17 cellular contexts compared by ENCODE assay signal in genomic region chr17:49667854-49668253, GRCh38. TPM values are rescaled to one million over a fixed set of nuclear protein-coding genes. Genes with fewer than 3 reads are reported as not detected.
A peak's percentile ranks its signal among the peaks of the same experiment; 100 is the strongest.
DNase-seq lines count a peak whose midpoint lies in the region; ATAC-seq lines count a peak whose summit lies in the region.
"Had no signal": no experiment of that assay in that cellular context is flagged by ENCODE, and none has a peak within 500 bp of the region (broad histone marks: within the 10 kb centered on the region; RNA-seq: fewer than 3 reads in every experiment).

No MANE protein-coding gene starts in this region.

- CTCF ChIA-PET in activated CD4-positive, alpha-beta T cell treated with anti-CD3 and anti-CD28 coated beads for 36 hours (lab: Charles Lee): no interaction called here
- CTCF ChIA-PET in activated CD4-positive, alpha-beta memory T cell treated with anti-CD3 and anti-CD28 coated beads for 36 hours (lab: Charles Lee): no interaction called here

- POLR2A ChIA-PET in activated CD4-positive, alpha-beta T cell treated with anti-CD3 and anti-CD28 coated beads for 36 hours (lab: Charles Lee): no interaction called here
- POLR2A ChIA-PET in naive thymus-derived CD8-positive, alpha-beta T cell (lab: Charles Lee): no interaction called here
- POLR2A ChIA-PET in activated CD4-positive, alpha-beta memory T cell treated with anti-CD3 and anti-CD28 coated beads for 36 hours (lab: Charles Lee): no interaction called here

- peaks cover 57% of the 10 kb centered on the region for H3K4me1 Mint-ChIP-seq in activated CD4-positive, alpha-beta T cell treated with anti-CD3 and anti-CD28 coated beads for 36 hours
- H3K4me1 Mint-ChIP-seq in T-helper 17 cell: peaks cover 24% of the 10 kb centered on the region
- peaks cover 28 to 74% (median 65%) of the 10 kb centered on the region in 4 donors for H3K4me1 Mint-ChIP-seq in naive thymus-derived CD8-positive, alpha-beta T cell
- peaks cover 48% of the 10 kb centered on the region for H3K4me1 Mint-ChIP-seq in activated CD4-positive, alpha-beta memory T cell treated with anti-CD3 and anti-CD28 coated beads for 36 hours (ENCODE audit: low read depth)

- H3K4me3 Mint-ChIP-seq in activated CD4-positive, alpha-beta T cell treated with anti-CD3 and anti-CD28 coated beads for 36 hours: no peak overlapping the region
- H3K4me3 Mint-ChIP-seq in T-helper 17 cell: no peak overlapping the region
- H3K4me3 Mint-ChIP-seq in naive thymus-derived CD8-positive, alpha-beta T cell: peak overlapping the region in 4 of 10 donors; percentile 7 to 47 (median 19)
- no peak overlapping the region for H3K4me3 Mint-ChIP-seq in activated CD4-positive, alpha-beta memory T cell treated with anti-CD3 and anti-CD28 coated beads for 36 hours

- intact Hi-C loops in activated CD4-positive, alpha-beta T cell treated with anti-CD3 and anti-CD28 coated beads for 36 hours (cut with DNase I, micrococcal nuclease): no loop called here
- intact Hi-C loops in activated CD4-positive, alpha-beta memory T cell treated with anti-CD3 and anti-CD28 coated beads for 36 hours (cut with micrococcal nuclease): no loop called here

- no peaks in the 10 kb centered on the region for H3K27me3 Mint-ChIP-seq in activated CD4-positive, alpha-beta T cell treated with anti-CD3 and anti-CD28 coated beads for 36 hours
- no peaks in the 10 kb centered on the region for H3K27me3 Mint-ChIP-seq in T-helper 17 cell
- H3K27me3 Mint-ChIP-seq in naive thymus-derived CD8-positive, alpha-beta T cell: no peaks in the 10 kb centered on the region
- H3K27me3 Mint-ChIP-seq in activated CD4-positive, alpha-beta memory T cell treated with anti-CD3 and anti-CD28 coated beads for 36 hours: no peaks in the 10 kb centered on the region

- H3K9me3 Mint-ChIP-seq in activated CD4-positive, alpha-beta T cell treated with anti-CD3 and anti-CD28 coated beads for 36 hours (ENCODE audit: low read depth): no peaks in the 10 kb centered on the region
- no peaks in the 10 kb centered on the region for H3K9me3 Mint-ChIP-seq in naive thymus-derived CD8-positive, alpha-beta T cell
- H3K9me3 Mint-ChIP-seq in activated CD4-positive, alpha-beta memory T cell treated with anti-CD3 and anti-CD28 coated beads for 36 hours: no peaks in the 10 kb centered on the region

- no peak overlapping the region for H3K27ac Mint-ChIP-seq in activated CD4-positive, alpha-beta T cell treated with anti-CD3 and anti-CD28 coated beads for 36 hours
- H3K27ac Mint-ChIP-seq in T-helper 17 cell: peak overlapping the region; percentile 37
- H3K27ac Mint-ChIP-seq in naive thymus-derived CD8-positive, alpha-beta T cell: peak overlapping the region in 6 of 10 donors; percentile 3 to 69 (median 43)
- H3K27ac Mint-ChIP-seq in activated CD4-positive, alpha-beta memory T cell treated with anti-CD3 and anti-CD28 coated beads for 36 hours: no peak overlapping the region

- peak; percentile 19 for ATAC-seq in activated CD4-positive, alpha-beta T cell treated with anti-CD3 and anti-CD28 coated beads for 36 hours
- ATAC-seq in T-helper 17 cell: no peak
- peak; percentile 51 to 58 for ATAC-seq in naive thymus-derived CD8-positive, alpha-beta T cell
- ATAC-seq: GM12878, PC-3 had no signal

- peaks cover 18% of the 10 kb centered on the region for H3K36me3 Mint-ChIP-seq in activated CD4-positive, alpha-beta T cell treated with anti-CD3 and anti-CD28 coated beads for 36 hours (ENCODE audit: low read depth)
- no peaks in the 10 kb centered on the region for H3K36me3 Mint-ChIP-seq in T-helper 17 cell (ENCODE audit: low read depth)
- peaks cover 0 to 56% (median 5%) of the 10 kb centered on the region in 3 donors for H3K36me3 Mint-ChIP-seq in naive thymus-derived CD8-positive, alpha-beta T cell
- no peaks in the 10 kb centered on the region for H3K36me3 Mint-ChIP-seq in activated CD4-positive, alpha-beta memory T cell treated with anti-CD3 and anti-CD28 coated beads for 36 hours

- no peaks in the 10 kb centered on the region for H3K9me3 ChIP-seq in T-helper 17 cell (ENCODE audit: control insufficient read depth, low read length, poor library complexity, severe bottlenecking)

- peak; percentile 23 for DNase-seq in activated CD4-positive, alpha-beta T cell treated with anti-CD3 and anti-CD28 coated beads for 36 hours
- DNase-seq in activated CD4-positive, alpha-beta T cell treated with anti-CD3 and anti-CD28 coated beads for 1 hour: no peak
- DNase-seq in CD1c-positive myeloid dendritic cell (ENCODE audit: extremely low spot score) (peak; percentile 11), T-helper 17 cell (no peak), DMS79 (lab: John Stamatoyannopoulos, UW) (no peak), NCI-H524 treated with DMSO at 0.1 percent for 48 hours (lab: John Stamatoyannopoulos, UW) (no peak)
- DNase-seq in naive thymus-derived CD8-positive, alpha-beta T cell: no peak
- DNase-seq in activated CD4-positive, alpha-beta memory T cell treated with anti-CD3 and anti-CD28 coated beads for 36 hours: no peak
- DNase-seq: 8988T, COR-L47, DMS153, GOT3, NCI-H1048, NCI-H146, NCI-H2107, PC-3 had no signal

RNA-seq across cellular contexts. Expression of gene SPOP, which starts 10.0 kb away (rescaled TPM):
- 10 to 100 TPM; 57.0 to 64.6 TPM for total RNA-seq in activated CD4-positive, alpha-beta T cell treated with anti-CD3 and anti-CD28 coated beads for 36 hours
- total RNA-seq in T-helper 17 cell: 10 to 100 TPM; 46.8 to 52.7 TPM
- total RNA-seq in naive thymus-derived CD8-positive, alpha-beta T cell: 10 to 100 TPM; 91.0 to 92.0 TPM
- polyA plus RNA-seq in naive thymus-derived CD8-positive, alpha-beta T cell: 100 to 1,000 TPM in 2 of 3 donors, 10 to 100 TPM in 1; 75.9 to 126 (median 103) TPM
- 10 to 100 TPM; 53.4 to 60.0 TPM for total RNA-seq in activated CD4-positive, alpha-beta memory T cell treated with anti-CD3 and anti-CD28 coated beads for 36 hours

RNA-seq across cellular contexts. Expression of gene SLC35B1, which starts 39.9 kb away (rescaled TPM):
- total RNA-seq in activated CD4-positive, alpha-beta T cell treated with anti-CD3 and anti-CD28 coated beads for 36 hours: 10 to 100 TPM; 43.9 to 59.4 TPM
- 10 to 100 TPM; 63.8 to 66.8 TPM for total RNA-seq in T-helper 17 cell
- 10 to 100 TPM; 38.8 to 39.7 TPM for total RNA-seq in naive thymus-derived CD8-positive, alpha-beta T cell
- polyA plus RNA-seq in naive thymus-derived CD8-positive, alpha-beta T cell: 10 to 100 TPM; 20.3 to 27.4 (median 21.8) TPM
- 10 to 100 TPM; 48.3 to 54.1 TPM for total RNA-seq in activated CD4-positive, alpha-beta memory T cell treated with anti-CD3 and anti-CD28 coated beads for 36 hours

Comparison
In these comparisons a context has a peak if more than half of its experiments do, and no peak if none do; other contexts are left out.
1. DNase-seq: peak in activated CD4-positive, alpha-beta T cell treated with anti-CD3 and anti-CD28 coated beads for 36 hours (single experiment) and CD1c-positive myeloid dendritic cell (single experiment); none in activated CD4-positive, alpha-beta T cell treated with anti-CD3 and anti-CD28 coated beads for 1 hour (single experiment), T-helper 17 cell (0 of 3), naive thymus-derived CD8-positive, alpha-beta T cell (0 of 10), activated CD4-positive, alpha-beta memory T cell treated with anti-CD3 and anti-CD28 coated beads for 36 hours (single experiment), DMS79 (single experiment) and NCI-H524 treated with DMSO at 0.1 percent for 48 hours (single experiment).
2. H3K27ac Mint-ChIP-seq: peak in T-helper 17 cell (single experiment) and naive thymus-derived CD8-positive, alpha-beta T cell (6 of 10); none in activated CD4-positive, alpha-beta T cell treated with anti-CD3 and anti-CD28 coated beads for 36 hours (single experiment) and activated CD4-positive, alpha-beta memory T cell treated with anti-CD3 and anti-CD28 coated beads for 36 hours (single experiment).